1 cellular context compared by ENCODE assay signal in genomic region chr10:61845196-61845949, GRCh38.
TF ChIP-seq lines count a peak whose summit lies in the region.

No MANE protein-coding gene starts in this region.

TF ChIP-seq in SK-N-SH treated with all-trans-retinoic acid at 6 μM for 48 hours, 23 proteins besides CTCF, POLR2A, EP300 and RAD21 (continued from another document):
- TF ChIP-seq PATZ1 (CRISPR knock-in tag; IDR thresholded peaks at IDR 0.05; ENCODE audit: borderline replicate concordance) = no peak
- no peak for TF ChIP-seq ZFP30 (CRISPR knock-in tag; IDR thresholded peaks at IDR 0.05)
